ENCODE assay signal across 33 cellular contexts in genomic region chr16:13262270-13263090, GRCh38.
"Had no signal": no experiment of that assay in that cellular context is flagged by ENCODE, and none has a peak within 500 bp of the region (broad histone marks: within the 10 kb centered on the region; RNA-seq: fewer than 3 reads in every experiment).

No MANE protein-coding gene starts in this region.

- DNase-seq: activated CD4-positive, alpha-beta memory T cell treated with anti-CD3 and anti-CD28 coated beads, Interleukin-2, amount 10 ng/mL, durations not matched to agents 7 days and 5 days; activated CD4-positive, alpha-beta T cell treated with anti-CD3 and anti-CD28 coated beads for 1 hour; activated CD4-positive, alpha-beta T cell treated with anti-CD3 and anti-CD28 coated beads for 36 hours; activated CD4-positive, alpha-beta T cell treated with anti-CD3 and anti-CD28 coated beads for 48 hours; activated CD4-positive, alpha-beta T cell treated with anti-CD3 and anti-CD28 coated beads, Interleukin-2, amount 10 ng/mL, durations not matched to agents 7 days and 5 days; activated CD4-positive, alpha-beta T cell treated with anti-CD3 and anti-CD28 coated beads, Interleukin-2, amount 50 U/mL, for 48 hours; activated CD4-positive, CD25-positive, alpha-beta regulatory T cell; activated CD8-positive, alpha-beta memory T cell treated with anti-CD3 and anti-CD28 coated beads for 24 hours; activated CD8-positive, alpha-beta memory T cell treated with anti-CD3 and anti-CD28 coated beads, Interleukin-2, amount 10 ng/mL, durations not matched to agents 7 days and 5 days; activated CD8-positive, alpha-beta memory T cell treated with anti-CD3 and anti-CD28 coated beads, Interleukin-2, amount 50 U/mL, for 48 hours; activated CD8-positive, alpha-beta T cell treated with anti-CD3 and anti-CD28 coated beads, Interleukin-2, amount 10 ng/mL, durations not matched to agents 7 days and 5 days; activated effector memory CD4-positive, alpha-beta T cell treated with Interleukin-2 at 50 U/mL for 16 hours; activated gamma-delta T cell; activated naive CD4-positive, alpha-beta T cell treated with anti-CD3 and anti-CD28 coated beads, Interleukin-2, amount 10 ng/mL, durations not matched to agents 7 days and 5 days; activated naive CD4-positive, alpha-beta T cell treated with Interleukin-2 at 50 U/mL for 16 hours; activated naive CD8-positive, alpha-beta T cell treated with anti-CD3 and anti-CD28 coated beads, Interleukin-2, amount 10 ng/mL, durations not matched to agents 7 days and 5 days; activated naive CD8-positive, alpha-beta T cell treated with anti-CD3 and anti-CD28 coated beads, Interleukin-2, amount 50 U/mL, for 24 hours; activated T-cell treated with anti-CD3 and anti-CD28 coated beads, Interleukin-2, amount 50 U/mL, for 24 hours; activated T-cell treated with anti-CD3 and anti-CD28 coated beads, Interleukin-2, amount 50 U/mL, for 48 hours; amniotic stem cell; aorta; body of pancreas; brain microvascular endothelial cell; central memory CD4-positive, alpha-beta T cell; T-helper 1 cell; T-helper 2 cell; T-helper 9 cell; WERI-Rb-1 had no signal

- FAIRE-seq: astrocyte, TTC549 had no signal

- H3K4me1 ChIP-seq: body of pancreas, breast epithelium had no signal

- H3K4me3 ChIP-seq: body of pancreas, breast epithelium had no signal

- H3K36me3 ChIP-seq: brain microvascular endothelial cell, breast epithelium, WERI-Rb-1 had no signal

- ATAC-seq: activated CD4-positive, alpha-beta T cell treated with anti-CD3 and anti-CD28 coated beads for 36 hours; activated CD4-positive, CD25-positive, alpha-beta regulatory T cell treated with anti-CD3 and anti-CD28 coated beads, Interleukin-2, amount 50 U/mL, for 24 hours; activated CD8-positive, alpha-beta memory T cell treated with anti-CD3 and anti-CD28 coated beads, Interleukin-2, amount 10 ng/mL, durations not matched to agents 7 days and 5 days; activated CD8-positive, alpha-beta T cell treated with anti-CD3 and anti-CD28 coated beads, Interleukin-2, amount 10 ng/mL, durations not matched to agents 7 days and 5 days; activated naive CD8-positive, alpha-beta T cell treated with anti-CD3 and anti-CD28 coated beads, Interleukin-2, amount 50 U/mL, for 24 hours; body of pancreas; WTC11 had no signal

- H3K27ac ChIP-seq: body of pancreas, brain microvascular endothelial cell, breast epithelium, WERI-Rb-1 had no signal

- H3K27me3 ChIP-seq: body of pancreas, brain microvascular endothelial cell, breast epithelium had no signal
